ENCODE assay signal across 9 cellular contexts in the genomic region with DNA sequence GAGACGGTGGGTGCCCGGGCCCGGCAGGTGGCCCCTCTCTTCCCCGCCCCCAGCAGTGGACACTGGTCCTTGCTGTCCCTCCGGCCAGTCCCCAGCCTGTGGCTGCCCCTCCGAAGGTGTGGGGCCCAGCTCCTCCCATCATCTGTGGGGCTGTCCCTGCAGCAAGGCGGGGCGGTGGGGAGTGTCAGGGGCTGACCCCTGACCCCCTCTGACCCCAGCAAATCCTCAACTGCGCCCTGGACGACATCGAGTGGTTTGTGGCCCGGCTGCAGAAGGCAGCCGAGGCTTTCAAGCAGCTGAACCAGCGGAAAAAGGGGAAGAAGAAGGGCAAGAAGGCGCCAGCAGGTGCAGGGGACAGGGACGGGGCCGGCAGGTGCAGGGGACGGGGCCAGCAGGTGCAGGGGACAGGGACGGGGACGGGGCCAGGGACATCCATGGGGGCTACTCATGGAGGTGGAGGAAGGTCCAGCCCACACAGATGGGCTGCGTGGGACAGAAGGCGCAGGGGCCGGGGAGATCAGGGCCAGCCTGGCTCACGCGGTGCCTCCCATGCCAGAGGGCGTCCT.
A peak's percentile ranks its signal among the peaks of the same experiment; 100 is the strongest.
DNase-seq lines count a peak whose midpoint lies in the region; ATAC-seq and TF ChIP-seq lines count a peak whose summit lies in the region.
"Had no signal": no experiment of that assay in that cellular context is flagged by ENCODE, and none has a peak within 500 bp of the region (broad histone marks: within the 10 kb centered on the region; RNA-seq: fewer than 3 reads in every experiment).

No MANE protein-coding gene starts in this region.

- H3K9me3 Mint-ChIP-seq in T-helper 2 cell treated with Interferon-gamma antibody and Interleukin-4, amounts not matched to agents 5 μg/mL and 100 μg/mL, for 36 hours: no peaks in the 10 kb centered on the region
- H3K9me3 Mint-ChIP-seq in stimulated activated naive B cell treated with anti-CD40 and anti-IgM and Interleukin-4, amounts not matched to agents 10 μg/mL and 1 μg/mL and 100 μg/mL, for 72 hours: no peaks in the 10 kb centered on the region

- no peaks in the 10 kb centered on the region for H3K36me3 Mint-ChIP-seq in T-helper 2 cell treated with Interferon-gamma antibody and Interleukin-4, amounts not matched to agents 5 μg/mL and 100 μg/mL, for 36 hours (ENCODE audit: low read depth)
- H3K36me3 Mint-ChIP-seq in stimulated activated naive B cell treated with anti-CD40 and anti-IgM and Interleukin-4, amounts not matched to agents 10 μg/mL and 1 μg/mL and 100 μg/mL, for 72 hours: no peaks in the 10 kb centered on the region

- H3K4me3 Mint-ChIP-seq in T-helper 2 cell treated with Interferon-gamma antibody and Interleukin-4, amounts not matched to agents 5 μg/mL and 100 μg/mL, for 36 hours: peak overlapping the region; percentile 54
- peak overlapping the region; percentile 80 to 82 for H3K4me3 Mint-ChIP-seq in stimulated activated naive B cell treated with anti-CD40 and anti-IgM and Interleukin-4, amounts not matched to agents 10 μg/mL and 1 μg/mL and 100 μg/mL, for 72 hours

- H3K9me3 ChIP-seq in WERI-Rb-1 (ENCODE audit: severe bottlenecking): no peaks in the 10 kb centered on the region
- H3K9me3 ChIP-seq: lower lobe of right lung had no signal

- peaks cover 10% of the 10 kb centered on the region for H3K4me1 Mint-ChIP-seq in T-helper 2 cell treated with Interferon-gamma antibody and Interleukin-4, amounts not matched to agents 5 μg/mL and 100 μg/mL, for 36 hours (ENCODE audit: low read depth)
- H3K4me1 Mint-ChIP-seq in stimulated activated naive B cell treated with anti-CD40 and anti-IgM and Interleukin-4, amounts not matched to agents 10 μg/mL and 1 μg/mL and 100 μg/mL, for 72 hours: peaks cover 19 to 34% of the 10 kb centered on the region in 2 donors

- no peak for DNase-seq in T-helper 2 cell treated with Interferon-gamma antibody and Interleukin-4, amounts not matched to agents 5 μg/mL and 100 μg/mL, for 36 hours (ENCODE audit: low spot score)
- DNase-seq in T-helper 2 cell (no peak), WERI-Rb-1 (no peak), head of caudate nucleus (no peak), AG20443 (ENCODE audit: low spot score) (no peak)
- DNase-seq in stimulated activated naive B cell treated with anti-CD40 and anti-IgM and Interleukin-4, amounts not matched to agents 10 μg/mL and 1 μg/mL and 100 μg/mL, for 72 hours: no peak
- DNase-seq: brain microvascular endothelial cell, PC-9 had no signal

- H3K27me3 Mint-ChIP-seq in T-helper 2 cell treated with Interferon-gamma antibody and Interleukin-4, amounts not matched to agents 5 μg/mL and 100 μg/mL, for 36 hours (ENCODE audit: low read depth): peaks cover 35% of the 10 kb centered on the region
- H3K27me3 Mint-ChIP-seq in stimulated activated naive B cell treated with anti-CD40 and anti-IgM and Interleukin-4, amounts not matched to agents 10 μg/mL and 1 μg/mL and 100 μg/mL, for 72 hours: peaks cover 6 to 39% of the 10 kb centered on the region in 2 donors

- no peak overlapping the region for H3K27ac Mint-ChIP-seq in T-helper 2 cell treated with Interferon-gamma antibody and Interleukin-4, amounts not matched to agents 5 μg/mL and 100 μg/mL, for 36 hours
- H3K27ac Mint-ChIP-seq in stimulated activated naive B cell treated with anti-CD40 and anti-IgM and Interleukin-4, amounts not matched to agents 10 μg/mL and 1 μg/mL and 100 μg/mL, for 72 hours: no peak overlapping the region

- intact Hi-C loops in head of caudate nucleus (cut with DNase I): loop anchor here (5.0 kb wide), 1 partner anchor 59 kb away; no protein-coding TSS in a partner anchor

- H3K4me3 ChIP-seq in WERI-Rb-1 (ENCODE audit: low read depth, low read length): peak overlapping the region; percentile 13; the same call in 1 of the 2 replicates
- H3K4me3 ChIP-seq: lower lobe of right lung, PC-9 had no signal

- TF ChIP-seq CTCF in WERI-Rb-1 (IDR thresholded peaks at IDR 0.05; ENCODE audit: low read depth, low read length): no peak

- H3K27me3 ChIP-seq in WERI-Rb-1 (ENCODE audit: insufficient read depth, low read depth, severe bottlenecking): peaks cover 27% of the 10 kb centered on the region

- H3K36me3 ChIP-seq in WERI-Rb-1: no peaks in the 10 kb centered on the region
- H3K36me3 ChIP-seq: brain microvascular endothelial cell had no signal

- no peak overlapping the region for H3K27ac ChIP-seq in WERI-Rb-1
- H3K27ac ChIP-seq: brain microvascular endothelial cell, lower lobe of right lung, PC-9 had no signal

- ATAC-seq in stimulated activated naive B cell treated with anti-CD40 and anti-IgM and Interleukin-4, amounts not matched to agents 10 μg/mL and 1 μg/mL and 100 μg/mL, for 72 hours (replicated peaks): peak; percentile 36 to 53
